ENCODE assay signal across 1 cellular context in the genomic region with DNA sequence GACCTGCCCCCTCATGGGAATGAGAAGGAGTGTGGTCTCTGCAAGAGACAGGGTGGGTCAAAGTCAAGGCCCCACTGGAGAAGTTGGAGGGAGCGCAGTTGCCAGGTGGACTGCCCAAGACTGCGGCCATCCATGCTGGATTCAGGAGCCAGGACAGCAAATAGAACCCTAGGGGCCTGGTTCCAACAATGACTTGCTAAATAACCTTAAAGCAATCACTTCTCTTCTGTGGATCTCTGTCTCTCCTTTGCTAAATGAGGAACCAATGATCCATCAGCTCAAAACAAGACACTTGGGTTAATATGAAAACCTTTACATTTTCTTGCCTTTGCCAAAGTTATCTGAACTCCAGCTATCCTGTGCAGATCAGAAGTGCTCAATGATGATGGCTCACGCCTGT.
TF ChIP-seq lines count a peak whose summit lies in the region.

No MANE protein-coding gene starts in this region.

TF ChIP-seq in H1, 55 proteins besides CTCF, POLR2A, EP300 and RAD21:
- TF ChIP-seq NANOG (IDR thresholded peaks at IDR 0.05; ENCODE audit: insufficient read depth, low read depth, low read length, poor library complexity, severe bottlenecking) (no peak), GTF2F1 (IDR thresholded peaks at IDR 0.05; ENCODE audit: borderline replicate concordance, low read depth, low read length) (no peak), SIX5 (IDR thresholded peaks at IDR 0.05; ENCODE audit: low read depth, low read length) (no peak), TEAD4 (IDR thresholded peaks at IDR 0.05; ENCODE audit: low read depth, low read length) (no peak), HDAC2 (IDR thresholded peaks at IDR 0.05; ENCODE audit: borderline replicate concordance in 1 of 2, low read depth in 2 of 2, low read length in 2 of 2) (no peak), NRF1 (IDR thresholded peaks at IDR 0.05; ENCODE audit: low read depth, low read length) (no peak), CBX8 (IDR thresholded peaks at IDR 0.05; ENCODE audit: borderline replicate concordance, low read depth, low read length) (no peak), GABPA (IDR thresholded peaks at IDR 0.05; ENCODE audit: borderline replicate concordance, insufficient read depth, low read length) (no peak), KDM4A (IDR thresholded peaks at IDR 0.05; ENCODE audit: low read depth, low read length, severe bottlenecking) (no peak), SUZ12 (IDR thresholded peaks at IDR 0.05; ENCODE audit: low read length) (no peak), CBX5 (IDR thresholded peaks at IDR 0.05; ENCODE audit: low read depth, low read length) (no peak), CREB1 (IDR thresholded peaks at IDR 0.05) (no peak), TCF12 (IDR thresholded peaks at IDR 0.05; ENCODE audit: low read depth, low read length) (no peak), JUND (IDR thresholded peaks at IDR 0.05; ENCODE audit: low read length) (no peak), BRCA1 (IDR thresholded peaks at IDR 0.05; ENCODE audit: low read depth, low read length) (no peak), PHF8 (conservative IDR thresholded peaks at IDR 0.05; ENCODE audit: low read depth, low read length) (no peak), CEBPB (IDR thresholded peaks at IDR 0.05; ENCODE audit: low read depth, low read length) (no peak), CHD1 (IDR thresholded peaks at IDR 0.05; ENCODE audit: low read depth, low read length) (no peak)
- TF ChIP-seq, protein P1, sequence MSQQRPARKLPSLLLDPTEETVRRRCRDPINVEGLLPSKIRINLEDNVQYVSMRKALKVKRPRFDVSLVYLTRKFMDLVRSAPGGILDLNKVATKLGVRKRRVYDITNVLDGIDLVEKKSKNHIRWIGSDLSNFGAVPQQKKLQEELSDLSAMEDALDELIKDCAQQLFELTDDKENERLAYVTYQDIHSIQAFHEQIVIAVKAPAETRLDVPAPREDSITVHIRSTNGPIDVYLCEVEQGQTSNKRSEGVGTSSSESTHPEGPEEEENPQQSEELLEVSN (IDR thresholded peaks at IDR 0.05): no peak
- TF ChIP-seq, protein P2, sequence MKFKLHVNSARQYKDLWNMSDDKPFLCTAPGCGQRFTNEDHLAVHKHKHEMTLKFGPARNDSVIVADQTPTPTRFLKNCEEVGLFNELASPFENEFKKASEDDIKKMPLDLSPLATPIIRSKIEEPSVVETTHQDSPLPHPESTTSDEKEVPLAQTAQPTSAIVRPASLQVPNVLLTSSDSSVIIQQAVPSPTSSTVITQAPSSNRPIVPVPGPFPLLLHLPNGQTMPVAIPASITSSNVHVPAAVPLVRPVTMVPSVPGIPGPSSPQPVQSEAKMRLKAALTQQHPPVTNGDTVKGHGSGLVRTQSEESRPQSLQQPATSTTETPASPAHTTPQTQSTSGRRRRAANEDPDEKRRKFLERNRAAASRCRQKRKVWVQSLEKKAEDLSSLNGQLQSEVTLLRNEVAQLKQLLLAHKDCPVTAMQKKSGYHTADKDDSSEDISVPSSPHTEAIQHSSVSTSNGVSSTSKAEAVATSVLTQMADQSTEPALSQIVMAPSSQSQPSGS (IDR thresholded peaks at IDR 0.05; ENCODE audit: low read length): no peak
